Comparison of ENCODE assay signal across 1 cellular context in genomic region chr2:68762112-68762511, GRCh38.
TF ChIP-seq lines count a peak whose summit lies in the region.

No MANE protein-coding gene starts in this region.

TF ChIP-seq in HepG2, 621 proteins besides CTCF, POLR2A, EP300 and RAD21:
- TF ChIP-seq CEBPB (IDR thresholded peaks at IDR 0.05; ENCODE audit: borderline replicate concordance, low read depth, low read length): peak; percentile 87; the same call in 1 of the 2 replicates
- TF ChIP-seq CEBPG (CRISPR knock-in tag; IDR thresholded peaks at IDR 0.05): peak; percentile 45
- TF ChIP-seq ZNF720 (CRISPR knock-in tag; IDR thresholded peaks at IDR 0.05): no peak
- no peak for TF ChIP-seq FUBP1 (CRISPR knock-in tag; IDR thresholded peaks at IDR 0.05; ENCODE audit: borderline replicate concordance)
